ENCODE assay signal across 1 cellular context in the genomic region with DNA sequence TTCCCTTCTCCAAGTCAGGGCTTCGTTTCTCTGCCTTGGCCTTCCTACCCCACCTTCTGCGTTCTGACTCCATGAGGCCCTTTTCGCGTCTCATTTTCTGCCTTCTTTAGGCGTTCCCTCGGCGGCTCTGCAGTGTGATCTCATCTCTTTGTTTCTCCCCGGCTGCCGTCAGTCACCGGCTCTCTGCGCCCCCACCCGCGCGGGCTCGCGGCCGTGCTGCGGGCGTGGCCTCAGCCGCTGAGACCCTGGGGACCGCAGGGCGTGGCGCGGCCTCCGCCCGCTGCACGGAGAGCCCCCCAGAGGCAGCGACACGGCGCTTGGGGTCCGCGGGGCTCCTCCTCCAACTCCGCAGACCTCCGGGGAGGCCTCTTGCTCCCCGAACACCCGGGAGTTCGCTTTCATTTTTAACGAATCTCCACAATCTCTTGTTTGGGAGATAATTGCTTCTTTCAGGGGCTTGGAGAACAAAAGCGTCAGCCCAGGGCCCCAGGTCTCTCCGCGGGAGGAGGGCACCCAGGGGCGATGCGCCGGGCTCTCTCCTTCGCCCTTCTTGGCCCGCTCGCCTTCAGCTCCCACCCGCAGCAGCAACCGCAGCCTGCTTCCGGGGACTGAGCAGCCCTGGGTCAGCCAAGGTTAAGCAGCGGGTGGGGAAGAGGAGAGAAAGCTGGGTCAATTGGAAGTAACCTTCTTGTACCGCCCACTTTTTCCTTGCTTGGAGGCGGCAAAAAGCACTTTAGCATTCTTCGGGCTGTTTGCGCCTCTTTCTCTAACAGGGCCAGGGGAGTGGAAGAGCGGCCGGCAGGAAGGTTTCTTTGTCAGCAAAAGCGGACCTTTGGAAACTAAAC.
TF ChIP-seq lines count a peak whose summit lies in the region.

No MANE protein-coding gene starts in this region.

TF ChIP-seq in WTC11, 78 proteins besides CTCF, POLR2A, EP300 and RAD21 (continued from another document):
- TF ChIP-seq, protein P1, sequence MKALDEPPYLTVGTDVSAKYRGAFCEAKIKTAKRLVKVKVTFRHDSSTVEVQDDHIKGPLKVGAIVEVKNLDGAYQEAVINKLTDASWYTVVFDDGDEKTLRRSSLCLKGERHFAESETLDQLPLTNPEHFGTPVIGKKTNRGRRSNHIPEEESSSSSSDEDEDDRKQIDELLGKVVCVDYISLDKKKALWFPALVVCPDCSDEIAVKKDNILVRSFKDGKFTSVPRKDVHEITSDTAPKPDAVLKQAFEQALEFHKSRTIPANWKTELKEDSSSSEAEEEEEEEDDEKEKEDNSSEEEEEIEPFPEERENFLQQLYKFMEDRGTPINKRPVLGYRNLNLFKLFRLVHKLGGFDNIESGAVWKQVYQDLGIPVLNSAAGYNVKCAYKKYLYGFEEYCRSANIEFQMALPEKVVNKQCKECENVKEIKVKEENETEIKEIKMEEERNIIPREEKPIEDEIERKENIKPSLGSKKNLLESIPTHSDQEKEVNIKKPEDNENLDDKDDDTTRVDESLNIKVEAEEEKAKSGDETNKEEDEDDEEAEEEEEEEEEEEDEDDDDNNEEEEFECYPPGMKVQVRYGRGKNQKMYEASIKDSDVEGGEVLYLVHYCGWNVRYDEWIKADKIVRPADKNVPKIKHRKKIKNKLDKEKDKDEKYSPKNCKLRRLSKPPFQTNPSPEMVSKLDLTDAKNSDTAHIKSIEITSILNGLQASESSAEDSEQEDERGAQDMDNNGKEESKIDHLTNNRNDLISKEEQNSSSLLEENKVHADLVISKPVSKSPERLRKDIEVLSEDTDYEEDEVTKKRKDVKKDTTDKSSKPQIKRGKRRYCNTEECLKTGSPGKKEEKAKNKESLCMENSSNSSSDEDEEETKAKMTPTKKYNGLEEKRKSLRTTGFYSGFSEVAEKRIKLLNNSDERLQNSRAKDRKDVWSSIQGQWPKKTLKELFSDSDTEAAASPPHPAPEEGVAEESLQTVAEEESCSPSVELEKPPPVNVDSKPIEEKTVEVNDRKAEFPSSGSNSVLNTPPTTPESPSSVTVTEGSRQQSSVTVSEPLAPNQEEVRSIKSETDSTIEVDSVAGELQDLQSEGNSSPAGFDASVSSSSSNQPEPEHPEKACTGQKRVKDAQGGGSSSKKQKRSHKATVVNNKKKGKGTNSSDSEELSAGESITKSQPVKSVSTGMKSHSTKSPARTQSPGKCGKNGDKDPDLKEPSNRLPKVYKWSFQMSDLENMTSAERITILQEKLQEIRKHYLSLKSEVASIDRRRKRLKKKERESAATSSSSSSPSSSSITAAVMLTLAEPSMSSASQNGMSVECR (CRISPR knock-in tag; IDR thresholded peaks at IDR 0.05; ENCODE audit: borderline replicate concordance), result no peak
- TF ChIP-seq, protein P2, sequence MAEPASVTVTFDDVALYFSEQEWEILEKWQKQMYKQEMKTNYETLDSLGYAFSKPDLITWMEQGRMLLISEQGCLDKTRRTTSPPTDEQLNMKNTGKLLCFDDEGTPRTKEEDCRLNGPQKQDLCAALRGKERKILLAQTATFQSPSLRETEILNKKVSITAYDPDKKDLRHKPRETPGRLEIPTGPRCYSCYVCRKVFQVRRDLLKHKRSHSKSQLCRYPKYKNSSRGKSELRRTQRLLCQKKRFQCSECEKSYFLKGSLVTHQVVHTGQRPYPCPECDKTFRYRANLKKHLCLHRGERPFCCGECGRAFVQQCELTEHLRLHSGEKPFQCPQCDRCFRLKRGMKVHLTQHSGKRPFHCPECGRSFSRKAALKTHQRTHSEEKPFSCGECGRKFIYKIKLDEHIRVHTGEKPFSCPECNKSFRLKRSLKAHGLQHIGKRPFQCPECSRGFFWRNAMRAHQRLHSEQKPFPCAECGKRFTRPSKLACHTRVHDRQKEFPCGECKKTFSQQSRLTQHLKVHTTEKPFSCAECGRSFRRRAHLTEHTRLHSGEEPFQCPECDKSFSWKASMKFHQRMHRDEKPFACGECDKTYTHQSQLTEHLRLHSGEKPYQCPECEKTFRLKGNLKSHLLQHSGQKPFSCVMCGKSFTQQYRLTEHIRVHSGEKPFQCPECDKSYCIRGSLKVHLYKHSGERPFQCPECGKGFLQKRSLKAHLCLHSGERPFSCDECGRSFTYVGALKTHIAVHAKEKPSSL (CRISPR knock-in tag; conservative IDR thresholded peaks at IDR 0.05), result no peak
- TF ChIP-seq NFYB (CRISPR knock-in tag; conservative IDR thresholded peaks at IDR 0.05; ENCODE audit: low read depth) (no peak), ZNF423 (CRISPR knock-in tag; IDR thresholded peaks at IDR 0.05) (peak; percentile 97), MYBL2 (CRISPR knock-in tag; IDR thresholded peaks at IDR 0.05) (no peak), CREM (CRISPR knock-in tag; IDR thresholded peaks at IDR 0.05) (no peak), MXD4 (CRISPR knock-in tag; IDR thresholded peaks at IDR 0.05; ENCODE audit: borderline replicate concordance) (no peak), GTF2I (CRISPR knock-in tag; conservative IDR thresholded peaks at IDR 0.05) (no peak), FOXK1 (CRISPR knock-in tag; IDR thresholded peaks at IDR 0.05) (no peak), HMGA2 (CRISPR knock-in tag; IDR thresholded peaks at IDR 0.05) (no peak), ZNF232 (CRISPR knock-in tag; IDR thresholded peaks at IDR 0.05) (peak; percentile 53; the same call in 1 of the 2 replicates), NR1H2 (CRISPR knock-in tag; IDR thresholded peaks at IDR 0.05) (peak; percentile 31; the same call in 1 of the 2 replicates), FOXP1 (CRISPR knock-in tag; IDR thresholded peaks at IDR 0.05; ENCODE audit: borderline replicate concordance) (peak; percentile 66; the same call in 1 of the 2 replicates), SP1 (CRISPR knock-in tag; conservative IDR thresholded peaks at IDR 0.05) (peak; percentile 69), ATF1 (CRISPR knock-in tag; IDR thresholded peaks at IDR 0.05) (no peak), JAZF1 (CRISPR knock-in tag; IDR thresholded peaks at IDR 0.05) (no peak), ZNF219 (CRISPR knock-in tag; IDR thresholded peaks at IDR 0.05; ENCODE audit: borderline replicate concordance) (0 out of 2 replicates have a peak, but pooled peaks have one; percentile 17), TEAD1 (CRISPR knock-in tag; IDR thresholded peaks at IDR 0.05) (peak; percentile 37; the same call in 1 of the 2 replicates), PRRX2 (CRISPR knock-in tag; IDR thresholded peaks at IDR 0.05) (no peak), ETV6 (CRISPR knock-in tag; IDR thresholded peaks at IDR 0.05) (peak; percentile 8), ZNF671 (CRISPR knock-in tag; IDR thresholded peaks at IDR 0.05) (no peak), EMX1 (CRISPR knock-in tag; IDR thresholded peaks at IDR 0.05) (no peak)
- TF ChIP-seq, protein P3, sequence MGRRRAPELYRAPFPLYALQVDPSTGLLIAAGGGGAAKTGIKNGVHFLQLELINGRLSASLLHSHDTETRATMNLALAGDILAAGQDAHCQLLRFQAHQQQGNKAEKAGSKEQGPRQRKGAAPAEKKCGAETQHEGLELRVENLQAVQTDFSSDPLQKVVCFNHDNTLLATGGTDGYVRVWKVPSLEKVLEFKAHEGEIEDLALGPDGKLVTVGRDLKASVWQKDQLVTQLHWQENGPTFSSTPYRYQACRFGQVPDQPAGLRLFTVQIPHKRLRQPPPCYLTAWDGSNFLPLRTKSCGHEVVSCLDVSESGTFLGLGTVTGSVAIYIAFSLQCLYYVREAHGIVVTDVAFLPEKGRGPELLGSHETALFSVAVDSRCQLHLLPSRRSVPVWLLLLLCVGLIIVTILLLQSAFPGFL (CRISPR knock-in tag; IDR thresholded peaks at IDR 0.05; ENCODE audit: borderline replicate concordance), result no peak
- TF ChIP-seq, protein P4, sequence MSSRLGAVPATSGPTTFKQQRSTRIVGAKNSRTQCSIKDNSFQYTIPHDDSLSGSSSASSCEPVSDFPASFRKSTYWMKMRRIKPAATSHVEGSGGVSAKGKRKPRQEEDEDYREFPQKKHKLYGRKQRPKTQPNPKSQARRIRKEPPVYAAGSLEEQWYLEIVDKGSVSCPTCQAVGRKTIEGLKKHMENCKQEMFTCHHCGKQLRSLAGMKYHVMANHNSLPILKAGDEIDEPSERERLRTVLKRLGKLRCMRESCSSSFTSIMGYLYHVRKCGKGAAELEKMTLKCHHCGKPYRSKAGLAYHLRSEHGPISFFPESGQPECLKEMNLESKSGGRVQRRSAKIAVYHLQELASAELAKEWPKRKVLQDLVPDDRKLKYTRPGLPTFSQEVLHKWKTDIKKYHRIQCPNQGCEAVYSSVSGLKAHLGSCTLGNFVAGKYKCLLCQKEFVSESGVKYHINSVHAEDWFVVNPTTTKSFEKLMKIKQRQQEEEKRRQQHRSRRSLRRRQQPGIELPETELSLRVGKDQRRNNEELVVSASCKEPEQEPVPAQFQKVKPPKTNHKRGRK (CRISPR knock-in tag; IDR thresholded peaks at IDR 0.05; ENCODE audit: borderline replicate concordance), result no peak
- TF ChIP-seq, protein P5, sequence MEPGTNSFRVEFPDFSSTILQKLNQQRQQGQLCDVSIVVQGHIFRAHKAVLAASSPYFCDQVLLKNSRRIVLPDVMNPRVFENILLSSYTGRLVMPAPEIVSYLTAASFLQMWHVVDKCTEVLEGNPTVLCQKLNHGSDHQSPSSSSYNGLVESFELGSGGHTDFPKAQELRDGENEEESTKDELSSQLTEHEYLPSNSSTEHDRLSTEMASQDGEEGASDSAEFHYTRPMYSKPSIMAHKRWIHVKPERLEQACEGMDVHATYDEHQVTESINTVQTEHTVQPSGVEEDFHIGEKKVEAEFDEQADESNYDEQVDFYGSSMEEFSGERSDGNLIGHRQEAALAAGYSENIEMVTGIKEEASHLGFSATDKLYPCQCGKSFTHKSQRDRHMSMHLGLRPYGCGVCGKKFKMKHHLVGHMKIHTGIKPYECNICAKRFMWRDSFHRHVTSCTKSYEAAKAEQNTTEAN (CRISPR knock-in tag; IDR thresholded peaks at IDR 0.05), result no peak
- TF ChIP-seq, protein P6, sequence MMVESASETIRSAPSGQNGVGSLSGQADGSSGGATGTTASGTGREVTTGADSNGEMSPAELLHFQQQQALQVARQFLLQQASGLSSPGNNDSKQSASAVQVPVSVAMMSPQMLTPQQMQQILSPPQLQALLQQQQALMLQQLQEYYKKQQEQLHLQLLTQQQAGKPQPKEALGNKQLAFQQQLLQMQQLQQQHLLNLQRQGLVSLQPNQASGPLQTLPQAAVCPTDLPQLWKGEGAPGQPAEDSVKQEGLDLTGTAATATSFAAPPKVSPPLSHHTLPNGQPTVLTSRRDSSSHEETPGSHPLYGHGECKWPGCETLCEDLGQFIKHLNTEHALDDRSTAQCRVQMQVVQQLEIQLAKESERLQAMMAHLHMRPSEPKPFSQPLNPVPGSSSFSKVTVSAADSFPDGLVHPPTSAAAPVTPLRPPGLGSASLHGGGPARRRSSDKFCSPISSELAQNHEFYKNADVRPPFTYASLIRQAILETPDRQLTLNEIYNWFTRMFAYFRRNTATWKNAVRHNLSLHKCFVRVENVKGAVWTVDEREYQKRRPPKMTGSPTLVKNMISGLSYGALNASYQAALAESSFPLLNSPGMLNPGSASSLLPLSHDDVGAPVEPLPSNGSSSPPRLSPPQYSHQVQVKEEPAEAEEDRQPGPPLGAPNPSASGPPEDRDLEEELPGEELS (CRISPR knock-in tag; IDR thresholded peaks at IDR 0.05), result 0 out of 2 replicates have a peak, but pooled peaks have one; percentile 22
- TF ChIP-seq, protein P7, sequence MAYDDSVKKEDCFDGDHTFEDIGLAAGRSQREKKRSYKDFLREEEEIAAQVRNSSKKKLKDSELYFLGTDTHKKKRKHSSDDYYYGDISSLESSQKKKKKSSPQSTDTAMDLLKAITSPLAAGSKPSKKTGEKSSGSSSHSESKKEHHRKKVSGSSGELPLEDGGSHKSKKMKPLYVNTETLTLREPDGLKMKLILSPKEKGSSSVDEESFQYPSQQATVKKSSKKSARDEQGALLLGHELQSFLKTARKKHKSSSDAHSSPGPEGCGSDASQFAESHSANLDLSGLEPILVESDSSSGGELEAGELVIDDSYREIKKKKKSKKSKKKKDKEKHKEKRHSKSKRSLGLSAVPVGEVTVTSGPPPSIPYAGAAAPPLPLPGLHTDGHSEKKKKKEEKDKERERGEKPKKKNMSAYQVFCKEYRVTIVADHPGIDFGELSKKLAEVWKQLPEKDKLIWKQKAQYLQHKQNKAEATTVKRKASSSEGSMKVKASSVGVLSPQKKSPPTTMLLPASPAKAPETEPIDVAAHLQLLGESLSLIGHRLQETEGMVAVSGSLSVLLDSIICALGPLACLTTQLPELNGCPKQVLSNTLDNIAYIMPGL (CRISPR knock-in tag; IDR thresholded peaks at IDR 0.05), result peak; percentile 37; the same call in 1 of the 2 replicates
- TF ChIP-seq, protein P8, sequence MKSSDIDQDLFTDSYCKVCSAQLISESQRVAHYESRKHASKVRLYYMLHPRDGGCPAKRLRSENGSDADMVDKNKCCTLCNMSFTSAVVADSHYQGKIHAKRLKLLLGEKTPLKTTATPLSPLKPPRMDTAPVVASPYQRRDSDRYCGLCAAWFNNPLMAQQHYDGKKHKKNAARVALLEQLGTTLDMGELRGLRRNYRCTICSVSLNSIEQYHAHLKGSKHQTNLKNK (CRISPR knock-in tag; IDR thresholded peaks at IDR 0.05), result no peak
- TF ChIP-seq, protein P9, sequence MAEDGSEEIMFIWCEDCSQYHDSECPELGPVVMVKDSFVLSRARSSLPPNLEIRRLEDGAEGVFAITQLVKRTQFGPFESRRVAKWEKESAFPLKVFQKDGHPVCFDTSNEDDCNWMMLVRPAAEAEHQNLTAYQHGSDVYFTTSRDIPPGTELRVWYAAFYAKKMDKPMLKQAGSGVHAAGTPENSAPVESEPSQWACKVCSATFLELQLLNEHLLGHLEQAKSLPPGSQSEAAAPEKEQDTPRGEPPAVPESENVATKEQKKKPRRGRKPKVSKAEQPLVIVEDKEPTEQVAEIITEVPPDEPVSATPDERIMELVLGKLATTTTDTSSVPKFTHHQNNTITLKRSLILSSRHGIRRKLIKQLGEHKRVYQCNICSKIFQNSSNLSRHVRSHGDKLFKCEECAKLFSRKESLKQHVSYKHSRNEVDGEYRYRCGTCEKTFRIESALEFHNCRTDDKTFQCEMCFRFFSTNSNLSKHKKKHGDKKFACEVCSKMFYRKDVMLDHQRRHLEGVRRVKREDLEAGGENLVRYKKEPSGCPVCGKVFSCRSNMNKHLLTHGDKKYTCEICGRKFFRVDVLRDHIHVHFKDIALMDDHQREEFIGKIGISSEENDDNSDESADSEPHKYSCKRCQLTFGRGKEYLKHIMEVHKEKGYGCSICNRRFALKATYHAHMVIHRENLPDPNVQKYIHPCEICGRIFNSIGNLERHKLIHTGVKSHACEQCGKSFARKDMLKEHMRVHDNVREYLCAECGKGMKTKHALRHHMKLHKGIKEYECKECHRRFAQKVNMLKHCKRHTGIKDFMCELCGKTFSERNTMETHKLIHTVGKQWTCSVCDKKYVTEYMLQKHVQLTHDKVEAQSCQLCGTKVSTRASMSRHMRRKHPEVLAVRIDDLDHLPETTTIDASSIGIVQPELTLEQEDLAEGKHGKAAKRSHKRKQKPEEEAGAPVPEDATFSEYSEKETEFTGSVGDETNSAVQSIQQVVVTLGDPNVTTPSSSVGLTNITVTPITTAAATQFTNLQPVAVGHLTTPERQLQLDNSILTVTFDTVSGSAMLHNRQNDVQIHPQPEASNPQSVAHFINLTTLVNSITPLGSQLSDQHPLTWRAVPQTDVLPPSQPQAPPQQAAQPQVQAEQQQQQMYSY (CRISPR knock-in tag; IDR thresholded peaks at IDR 0.05), result no peak
- TF ChIP-seq, protein P10, sequence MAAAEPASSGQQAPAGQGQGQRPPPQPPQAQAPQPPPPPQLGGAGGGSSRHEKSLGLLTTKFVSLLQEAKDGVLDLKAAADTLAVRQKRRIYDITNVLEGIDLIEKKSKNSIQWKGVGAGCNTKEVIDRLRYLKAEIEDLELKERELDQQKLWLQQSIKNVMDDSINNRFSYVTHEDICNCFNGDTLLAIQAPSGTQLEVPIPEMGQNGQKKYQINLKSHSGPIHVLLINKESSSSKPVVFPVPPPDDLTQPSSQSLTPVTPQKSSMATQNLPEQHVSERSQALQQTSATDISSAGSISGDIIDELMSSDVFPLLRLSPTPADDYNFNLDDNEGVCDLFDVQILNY (CRISPR knock-in tag; IDR thresholded peaks at IDR 0.05), result peak; percentile 57; the same call in 1 of the 2 replicates
